16 cellular contexts compared by ENCODE assay signal in genomic region chr19:50378169-50378862, GRCh38. TPM values are rescaled to one million over a fixed set of nuclear protein-coding genes. Genes with fewer than 3 reads are reported as not detected.
DNase-seq lines count a peak whose midpoint lies in the region; ATAC-seq and TF ChIP-seq lines count a peak whose summit lies in the region.
"Had no signal": no experiment of that assay in that cellular context is flagged by ENCODE, and none has a peak within 500 bp of the region (broad histone marks: within the 10 kb centered on the region; RNA-seq: fewer than 3 reads in every experiment).

No MANE protein-coding gene starts in this region.

- TF ChIP-seq CTCF in chondrocyte (IDR thresholded peaks at IDR 0.05) (no peak), GM10266 (IDR thresholded peaks at IDR 0.05; ENCODE audit: control insufficient read depth, insufficient read depth, low read depth, missing control alignments) (no peak)

- peak overlapping the region; percentile 31 for H3K4me3 Mint-ChIP-seq in activated naive CD8-positive, alpha-beta T cell treated with anti-CD3 and anti-CD28 coated beads, Interleukin-2, amount 10 ng/mL, durations not matched to agents 7 days and 5 days
- no peak overlapping the region for H3K4me3 Mint-ChIP-seq in activated naive CD8-positive, alpha-beta T cell treated with anti-CD3 and anti-CD28 coated beads for 36 hours
- H3K4me3 Mint-ChIP-seq in chondrocyte (ENCODE audit: unreplicated experiment) = peak overlapping the region; percentile 26
- peak overlapping the region; percentile 5 to 51 for H3K4me3 Mint-ChIP-seq in stimulated activated naive CD8-positive, alpha-beta T cell treated with anti-CD3 and anti-CD28 coated beads, Interleukin-15, amount 100 ng/mL, for 72 hours

- H3K4me1 Mint-ChIP-seq in activated naive CD8-positive, alpha-beta T cell treated with anti-CD3 and anti-CD28 coated beads, Interleukin-2, amount 10 ng/mL, durations not matched to agents 7 days and 5 days = peaks cover 13% of the 10 kb centered on the region
- peaks cover 19% of the 10 kb centered on the region for H3K4me1 Mint-ChIP-seq in activated naive CD8-positive, alpha-beta T cell treated with anti-CD3 and anti-CD28 coated beads for 36 hours
- peaks cover 9% of the 10 kb centered on the region for H3K4me1 Mint-ChIP-seq in chondrocyte (ENCODE audit: low read depth)
- peaks cover 43% of the 10 kb centered on the region for H3K4me1 Mint-ChIP-seq in stimulated activated naive CD8-positive, alpha-beta T cell treated with anti-CD3 and anti-CD28 coated beads, Interleukin-15, amount 100 ng/mL, for 72 hours

- H3K36me3 Mint-ChIP-seq in activated naive CD8-positive, alpha-beta T cell treated with anti-CD3 and anti-CD28 coated beads, Interleukin-2, amount 10 ng/mL, durations not matched to agents 7 days and 5 days = peaks cover 12% of the 10 kb centered on the region
- peaks cover 9% of the 10 kb centered on the region for H3K36me3 Mint-ChIP-seq in activated naive CD8-positive, alpha-beta T cell treated with anti-CD3 and anti-CD28 coated beads for 36 hours
- H3K36me3 Mint-ChIP-seq in chondrocyte (ENCODE audit: low read depth) = peaks cover 10% of the 10 kb centered on the region

- no peak for DNase-seq in activated naive CD8-positive, alpha-beta T cell treated with anti-CD3 and anti-CD28 coated beads, Interleukin-2, amount 10 ng/mL, durations not matched to agents 7 days and 5 days
- DNase-seq in activated naive CD8-positive, alpha-beta T cell treated with anti-CD3 and anti-CD28 coated beads for 36 hours = no peak
- no peak for DNase-seq in chondrocyte (ENCODE audit: low spot score)
- DNase-seq in stimulated activated naive CD8-positive, alpha-beta T cell treated with anti-CD3 and anti-CD28 coated beads, Interleukin-15, amount 100 ng/mL, for 72 hours = no peak
- no peak for DNase-seq in GM10266 (ENCODE audit: extremely low spot score)
- DNase-seq in germinal center (ENCODE audit: low spot score) = no peak
- DNase-seq: activated CD4-positive, alpha-beta T cell treated with anti-CD3 and anti-CD28 coated beads for 36 hours; activated gamma-delta T cell treated with Interleukin-2 at 50 U/mL for 16 hours; DMS153; NCI-H1694 treated with DMSO at 0.1 percent for 48 hours; NCI-H526; trophoblast cell had no signal

- H3K9me3 Mint-ChIP-seq in activated naive CD8-positive, alpha-beta T cell treated with anti-CD3 and anti-CD28 coated beads, Interleukin-2, amount 10 ng/mL, durations not matched to agents 7 days and 5 days = no peaks in the 10 kb centered on the region
- H3K9me3 Mint-ChIP-seq in activated naive CD8-positive, alpha-beta T cell treated with anti-CD3 and anti-CD28 coated beads for 36 hours = no peaks in the 10 kb centered on the region
- H3K9me3 Mint-ChIP-seq in chondrocyte (ENCODE audit: low read depth) = no peaks in the 10 kb centered on the region
- no peaks in the 10 kb centered on the region for H3K9me3 Mint-ChIP-seq in stimulated activated naive CD8-positive, alpha-beta T cell treated with anti-CD3 and anti-CD28 coated beads, Interleukin-15, amount 100 ng/mL, for 72 hours

- H3K27me3 Mint-ChIP-seq in activated naive CD8-positive, alpha-beta T cell treated with anti-CD3 and anti-CD28 coated beads, Interleukin-2, amount 10 ng/mL, durations not matched to agents 7 days and 5 days = no peaks in the 10 kb centered on the region
- H3K27me3 Mint-ChIP-seq in activated naive CD8-positive, alpha-beta T cell treated with anti-CD3 and anti-CD28 coated beads for 36 hours = no peaks in the 10 kb centered on the region
- no peaks in the 10 kb centered on the region for H3K27me3 Mint-ChIP-seq in chondrocyte (ENCODE audit: low read depth)
- H3K27me3 Mint-ChIP-seq in stimulated activated naive CD8-positive, alpha-beta T cell treated with anti-CD3 and anti-CD28 coated beads, Interleukin-15, amount 100 ng/mL, for 72 hours = no peaks in the 10 kb centered on the region
- H3K27me3 Mint-ChIP-seq: activated CD4-positive, alpha-beta T cell treated with anti-CD3 and anti-CD28 coated beads for 36 hours had no signal

- ATAC-seq in activated naive CD8-positive, alpha-beta T cell treated with anti-CD3 and anti-CD28 coated beads, Interleukin-2, amount 10 ng/mL, durations not matched to agents 7 days and 5 days (ENCODE audit: low read depth) = no peak
- no peak for ATAC-seq in stimulated activated naive CD8-positive, alpha-beta T cell treated with anti-CD3 and anti-CD28 coated beads, Interleukin-15, amount 100 ng/mL, for 72 hours
- ATAC-seq: activated CD4-positive, alpha-beta T cell treated with anti-CD3 and anti-CD28 coated beads for 36 hours had no signal

- POLR2A ChIA-PET in activated naive CD8-positive, alpha-beta T cell treated with anti-CD3 and anti-CD28 coated beads, Interleukin-2, amount 10 ng/mL, durations not matched to agents 7 days and 5 days (lab: Charles Lee) = no interaction called here

- peak overlapping the region; percentile 56 for H3K27ac Mint-ChIP-seq in activated naive CD8-positive, alpha-beta T cell treated with anti-CD3 and anti-CD28 coated beads, Interleukin-2, amount 10 ng/mL, durations not matched to agents 7 days and 5 days
- no peak overlapping the region for H3K27ac Mint-ChIP-seq in activated naive CD8-positive, alpha-beta T cell treated with anti-CD3 and anti-CD28 coated beads for 36 hours
- H3K27ac Mint-ChIP-seq in chondrocyte (ENCODE audit: unreplicated experiment) = no peak overlapping the region
- no peak overlapping the region for H3K27ac Mint-ChIP-seq in stimulated activated naive CD8-positive, alpha-beta T cell treated with anti-CD3 and anti-CD28 coated beads, Interleukin-15, amount 100 ng/mL, for 72 hours

RNA-seq across cellular contexts. Expression of gene NR1H2, which starts 2.1 kb away (rescaled TPM):
- total RNA-seq in activated naive CD8-positive, alpha-beta T cell treated with anti-CD3 and anti-CD28 coated beads, Interleukin-2, amount 10 ng/mL, durations not matched to agents 7 days and 5 days = 10 to 100 TPM; 81.6 to 82.8 TPM
- 10 to 100 TPM; 49.6 TPM for total RNA-seq in activated naive CD8-positive, alpha-beta T cell treated with anti-CD3 and anti-CD28 coated beads for 36 hours
- total RNA-seq in chondrocyte = 47.7 to 48.9 TPM (median 48.3 TPM) in 3 replicates

RNA-seq across cellular contexts. Expression of gene POLD1, which starts 5.8 kb away (rescaled TPM):
- 100 to 1,000 TPM; 131 to 143 TPM for total RNA-seq in activated naive CD8-positive, alpha-beta T cell treated with anti-CD3 and anti-CD28 coated beads, Interleukin-2, amount 10 ng/mL, durations not matched to agents 7 days and 5 days
- 100 to 1,000 TPM; 191 to 196 TPM for total RNA-seq in activated naive CD8-positive, alpha-beta T cell treated with anti-CD3 and anti-CD28 coated beads for 36 hours
- total RNA-seq in chondrocyte = 15.7 to 37.2 TPM (median 15.8 TPM) in 3 replicates

RNA-seq across cellular contexts. Expression of gene NAPSA, which starts 12.9 kb away (rescaled TPM):
- total RNA-seq in activated naive CD8-positive, alpha-beta T cell treated with anti-CD3 and anti-CD28 coated beads, Interleukin-2, amount 10 ng/mL, durations not matched to agents 7 days and 5 days = 1 to 10 TPM; 4.8 to 5.4 TPM
- 10 to 100 TPM; 16.1 to 18.1 TPM for total RNA-seq in activated naive CD8-positive, alpha-beta T cell treated with anti-CD3 and anti-CD28 coated beads for 36 hours
- total RNA-seq in chondrocyte = 0.27 to 0.74 TPM (median 0.55 TPM) in 3 replicates
- total RNA-seq: mononuclear cell, RPMI7951 had no signal

RNA-seq across cellular contexts. Expression of gene SPIB, which starts 40.4 kb away (rescaled TPM):
- total RNA-seq in activated naive CD8-positive, alpha-beta T cell treated with anti-CD3 and anti-CD28 coated beads, Interleukin-2, amount 10 ng/mL, durations not matched to agents 7 days and 5 days = under 1 TPM in 1 of 2 experiments, not detected in 1; 0.42 TPM
- total RNA-seq in activated naive CD8-positive, alpha-beta T cell treated with anti-CD3 and anti-CD28 coated beads for 36 hours = 1 to 10 TPM; 1.6 TPM
- not detected in 3 replicates for total RNA-seq in chondrocyte
- total RNA-seq: glomerular endothelial cell, prostate gland, RPMI7951 had no signal

RNA-seq across cellular contexts. Expression of gene KCNC3, which starts 49.1 kb away (rescaled TPM):
- 1 to 10 TPM; 1.1 to 1.4 TPM for total RNA-seq in activated naive CD8-positive, alpha-beta T cell treated with anti-CD3 and anti-CD28 coated beads, Interleukin-2, amount 10 ng/mL, durations not matched to agents 7 days and 5 days
- total RNA-seq in activated naive CD8-positive, alpha-beta T cell treated with anti-CD3 and anti-CD28 coated beads for 36 hours = under 1 TPM; 0.56 to 0.64 TPM
- 4.9 to 9.3 TPM (median 8.9 TPM) in 3 replicates for total RNA-seq in chondrocyte
